Comparison of ENCODE assay signal across 20 cellular contexts in the genomic region with DNA sequence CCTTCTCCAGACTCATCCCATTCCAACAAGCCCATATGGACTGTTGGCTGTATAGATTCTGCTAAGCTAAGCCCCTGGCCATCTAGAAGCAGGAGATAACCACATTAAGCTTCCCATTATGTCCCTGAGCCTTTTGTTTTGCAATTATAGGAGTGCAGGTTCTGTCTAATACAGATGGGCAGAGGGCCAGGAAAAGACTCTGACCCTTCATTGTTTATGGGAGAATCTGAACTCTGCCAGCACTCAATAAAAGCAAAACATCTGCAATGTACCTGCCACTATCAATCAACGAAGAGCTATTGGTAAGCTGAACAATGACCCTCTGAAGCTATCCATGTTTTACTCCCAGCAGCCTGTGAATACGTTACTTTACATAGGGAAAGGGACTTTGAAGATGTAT.
"Had no signal": no experiment of that assay in that cellular context is flagged by ENCODE, and none has a peak within 500 bp of the region (broad histone marks: within the 10 kb centered on the region; RNA-seq: fewer than 3 reads in every experiment).

No MANE protein-coding gene starts in this region.

- H3K4me1 ChIP-seq: right atrium auricular region had no signal

- H3K27ac Mint-ChIP-seq: activated T-helper 17 cell treated with anti-CD3 and anti-CD28 coated beads, Interleukin-2, amount 50 U/mL, for 72 hours; endodermal cell; natural killer cell treated with Interleukin-12 subunit alpha and Interleukin-12 subunit beta and Interleukin-15 and Interleukin-18, amount 100 ng/mL, for 72 hours had no signal

- H3K27me3 ChIP-seq: brain microvascular endothelial cell, right atrium auricular region had no signal

- H3K36me3 Mint-ChIP-seq: natural killer cell treated with Interleukin-12 subunit alpha and Interleukin-12 subunit beta and Interleukin-15 and Interleukin-18, amount 100 ng/mL, for 72 hours had no signal

- H3K36me3 ChIP-seq: brain microvascular endothelial cell, right atrium auricular region had no signal

- H3K4me3 Mint-ChIP-seq: activated T-helper 17 cell treated with anti-CD3 and anti-CD28 coated beads, Interleukin-2, amount 50 U/mL, for 72 hours; endodermal cell; natural killer cell treated with Interleukin-12 subunit alpha and Interleukin-12 subunit beta and Interleukin-15 and Interleukin-18, amount 100 ng/mL, for 72 hours had no signal

- DNase-seq: activated CD4-positive, alpha-beta T cell treated with anti-CD3 and anti-CD28 coated beads, Interleukin-2, amount 50 U/mL, for 4 hours; activated CD4-positive, CD25-positive, alpha-beta regulatory T cell treated with anti-CD3 and anti-CD28 coated beads, Interleukin-2, amount 50 U/mL, for 72 hours; activated naive CD4-positive, alpha-beta T cell treated with Interleukin-2 at 50 U/mL for 16 hours; activated T-cell treated with anti-CD3 and anti-CD28 coated beads for 4 hours; anterior cingulate cortex; brain microvascular endothelial cell; endodermal cell; head of caudate nucleus; kidney glomerular epithelial cell; mesendoderm; nucleus accumbens; posterior cingulate gyrus; small intestine; stimulated activated CD4-positive, alpha-beta T cell treated with anti-CD3 and anti-CD28 coated beads, Interleukin-4, amount 100 ng/mL, for 24 hours; stimulated activated naive CD8-positive, alpha-beta T cell treated with anti-CD3 and anti-CD28 coated beads, Interleukin-15, Interleukin-2, amounts not matched to agents 100 U/mL and 50 U/mL, for 24 hours; T1000; trophoblast cell had no signal

- ATAC-seq: activated T-helper 17 cell treated with anti-CD3 and anti-CD28 coated beads, Interleukin-2, amount 50 U/mL, for 72 hours; natural killer cell treated with Interleukin-12 subunit alpha and Interleukin-12 subunit beta and Interleukin-15 and Interleukin-18, amount 100 ng/mL, for 72 hours; stimulated activated naive CD8-positive, alpha-beta T cell treated with anti-CD3 and anti-CD28 coated beads, Interleukin-15, Interleukin-2, amounts not matched to agents 100 U/mL and 50 U/mL, for 24 hours had no signal

- H3K4me3 ChIP-seq: right atrium auricular region had no signal

- H3K27ac ChIP-seq: brain microvascular endothelial cell, right atrium auricular region had no signal

- H3K4me1 Mint-ChIP-seq: activated T-helper 17 cell treated with anti-CD3 and anti-CD28 coated beads, Interleukin-2, amount 50 U/mL, for 72 hours had no signal

- H3K9me3 ChIP-seq: right atrium auricular region had no signal

- H3K9me3 Mint-ChIP-seq: activated T-helper 17 cell treated with anti-CD3 and anti-CD28 coated beads, Interleukin-2, amount 50 U/mL, for 72 hours; endodermal cell; natural killer cell treated with Interleukin-12 subunit alpha and Interleukin-12 subunit beta and Interleukin-15 and Interleukin-18, amount 100 ng/mL, for 72 hours had no signal

- H3K27me3 Mint-ChIP-seq: activated T-helper 17 cell treated with anti-CD3 and anti-CD28 coated beads, Interleukin-2, amount 50 U/mL, for 72 hours had no signal
